ENCODE assay signal across 8 cellular contexts in genomic region chr12:122023339-122024131, GRCh38. TPM values are rescaled to one million over a fixed set of nuclear protein-coding genes. Genes with fewer than 3 reads are reported as not detected.
DNase-seq lines count a peak whose midpoint lies in the region; ATAC-seq, FAIRE-seq and TF ChIP-seq lines count a peak whose summit lies in the region.

No MANE protein-coding gene starts in this region.

- DNase-seq in AG09309 (ENCODE audit: low read depth) (peak; percentile 27), GM13977 (ENCODE audit: low spot score) (peak; percentile 83), NCI-H510A (lab: John Stamatoyannopoulos, UW) (peak; percentile 69), astrocyte of the hippocampus (ENCODE audit: low read depth, low spot score) (peak; percentile 81), left ventricle myocardium superior (peak; percentile 85), pancreas (peak; percentile 84 to 94 (median 89)), SKM-1 (lab: John Stamatoyannopoulos, UW; ENCODE audit: unreplicated experiment) (no peak)

- peak overlapping the region; percentile 87 to 96 (median 90) for H3K27ac ChIP-seq in pancreas

- no peak for FAIRE-seq in pancreas (lab: Jason Lieb, UNC)

- H3K9me3 ChIP-seq in pancreas: no peaks in the 10 kb centered on the region

- in situ Hi-C loops in GM13977 (cut with MboI; ENCODE audit: low pct_unique_long_range_greater_than_20kb, low sequenced_read_pairs, unreplicated experiment): no loop called here

- TF ChIP-seq CTCF in AG09309 (IDR thresholded peaks at IDR 0.05; ENCODE audit: control insufficient read depth, insufficient read depth, low read depth, low read length, missing control alignments) (no peak), GM13977 (IDR thresholded peaks at IDR 0.05; ENCODE audit: extremely low read depth, insufficient read depth, missing control alignments) (no peak), pancreas (IDR thresholded peaks at IDR 0.05) (no peak)

- WGBS in pancreas, 2 donors: 2% methylated on average over 43 of the region's 43 CpGs

- H3K4me1 ChIP-seq in pancreas: peaks cover 12 to 15% (median 14%) of the 10 kb centered on the region in 3 donors

- no peaks in the 10 kb centered on the region for H3K36me3 ChIP-seq in pancreas

- H3K4me3 ChIP-seq in AG09309 (ENCODE audit: control insufficient read depth, low read depth, low read length): peak overlapping the region; percentile 54
- peak overlapping the region; percentile 44 to 77 (median 62) for H3K4me3 ChIP-seq in pancreas

- H3K27me3 ChIP-seq in pancreas: no peaks in the 10 kb centered on the region

- ATAC-seq in left ventricle myocardium superior: peak; percentile 70
- peak; percentile 81 to 83 (median 82) for ATAC-seq in pancreas
- no peak for ATAC-seq in HG03135 (IDR thresholded peaks at IDR 0.05; ENCODE audit: unreplicated experiment)

- intact Hi-C loops in left ventricle myocardium superior (cut with micrococcal nuclease): no loop called here
- intact Hi-C loops in pancreas (cut with DNase I): no loop called here

RNA-seq across cellular contexts. Expression of gene BCL7A, which starts 1.9 kb away (rescaled TPM):
- 17.5 TPM for total RNA-seq in left ventricle myocardium superior
- total RNA-seq in pancreas: 10 to 100 TPM in 3 of 6 donors, 1 to 10 TPM in 3; 8.3 to 13.4 (median 10.5) TPM
- 1 to 10 TPM; 6.9 to 8.3 TPM for polyA plus RNA-seq in pancreas

RNA-seq across cellular contexts. Expression of gene MLXIP, which starts 55.0 kb away (rescaled TPM):
- total RNA-seq in left ventricle myocardium superior (30.2 TPM), pancreas (10 to 100 TPM; 44.0 to 78.0 (median 55.5) TPM)
- 10 to 100 TPM; 35.4 to 90.1 TPM for polyA plus RNA-seq in pancreas
